ENCODE assay signal across 9 cellular contexts in genomic region chr1:16143566-16144324, GRCh38. TPM values are rescaled to one million over a fixed set of nuclear protein-coding genes. Genes with fewer than 3 reads are reported as not detected.
A peak's percentile ranks its signal among the peaks of the same experiment; 100 is the strongest.
DNase-seq lines count a peak whose midpoint lies in the region; ATAC-seq, FAIRE-seq and TF ChIP-seq lines count a peak whose summit lies in the region.
"Had no signal": no experiment of that assay in that cellular context is flagged by ENCODE, and none has a peak within 500 bp of the region (broad histone marks: within the 10 kb centered on the region; RNA-seq: fewer than 3 reads in every experiment).

No MANE protein-coding gene starts in this region.

- H3K36me3 ChIP-seq in bronchial epithelial cell (ENCODE audit: control insufficient read depth, insufficient read depth, low read length) (peaks cover 37% of the 10 kb centered on the region), mesendoderm (ENCODE audit: control insufficient read depth, insufficient read depth, low read length) (peaks cover 37% of the 10 kb centered on the region)

- H3K27ac ChIP-seq in mesendoderm (ENCODE audit: low read depth, low read length): peak overlapping the region; percentile 82

- H3K27me3 ChIP-seq in bronchial epithelial cell (ENCODE audit: control insufficient read depth, insufficient read depth, low read length) (no peaks in the 10 kb centered on the region), mesendoderm (ENCODE audit: insufficient read depth, low read length, poor library complexity) (no peaks in the 10 kb centered on the region)

- no peak overlapping the region for H3K4ac ChIP-seq in mesendoderm (ENCODE audit: low read depth, low read length)

- H3K56ac ChIP-seq in mesendoderm (ENCODE audit: low read length): peak overlapping the region; percentile 81

- ATAC-seq in Right ventricle myocardium inferior (peak; percentile 68), HG02885 (IDR thresholded peaks at IDR 0.05; ENCODE audit: poor library complexity, unreplicated experiment) (no peak), GM21390 (IDR thresholded peaks at IDR 0.05; ENCODE audit: unreplicated experiment) (no peak)

- H2BK15ac ChIP-seq in mesendoderm (replicated peaks; ENCODE audit: low read depth): no peak overlapping the region

- H3K4me3 ChIP-seq in bronchial epithelial cell (ENCODE audit: low read depth, low read length) (no peak overlapping the region), mesendoderm (ENCODE audit: low read length) (no peak overlapping the region)

- H2BK5ac ChIP-seq in mesendoderm (ENCODE audit: low read length): peak overlapping the region; percentile 20

- no peak overlapping the region for H4K5ac ChIP-seq in mesendoderm (ENCODE audit: low read length)

- DNase-seq in Right ventricle myocardium inferior (ENCODE audit: missing footprints): no peak
- DNase-seq in cardiac septum (ENCODE audit: low spot score): no peak
- DNase-seq in bronchial epithelial cell (ENCODE audit: low read depth): peak; percentile 80
- DNase-seq in mesendoderm: no peak
- DNase-seq in NCI-H524 treated with DMSO at 0.1 percent for 48 hours (lab: John Stamatoyannopoulos, UW): no peak
- DNase-seq in GM10266 (ENCODE audit: extremely low spot score): no peak
- DNase-seq: NCI-H1105 had no signal

- peaks cover 27% of the 10 kb centered on the region for H3K79me1 ChIP-seq in mesendoderm (ENCODE audit: low read length)

- intact Hi-C loops in Right ventricle myocardium inferior (cut with DNase I): loop anchor here (1.0 kb wide), 1 partner anchor 13 kb away; no protein-coding TSS in a partner anchor
- intact Hi-C loops in cardiac septum (cut with DNase I): loop anchor here (2.0 kb wide), 1 partner anchor 39 kb away; no protein-coding TSS in a partner anchor

- no peak overlapping the region for H2BK120ac ChIP-seq in mesendoderm (ENCODE audit: low read depth, low read length)

- peak overlapping the region; percentile 51 for H3K18ac ChIP-seq in mesendoderm (ENCODE audit: low read length)

- H3K4me1 ChIP-seq in mesendoderm (ENCODE audit: control insufficient read depth, low read depth, low read length): peaks cover 54% of the 10 kb centered on the region

- H3K9ac ChIP-seq in mesendoderm (ENCODE audit: low read length): no peak overlapping the region

- no peak overlapping the region for H2AK5ac ChIP-seq in mesendoderm (ENCODE audit: low read length)

- H3K79me2 ChIP-seq in mesendoderm (ENCODE audit: control insufficient read depth, insufficient read depth, low read length): peaks cover 99% of the 10 kb centered on the region

- peak overlapping the region; percentile 4 for H3K23ac ChIP-seq in mesendoderm (ENCODE audit: low read length)

- WGBS in mesendoderm (ENCODE audit: extremely low coverage, insufficient coverage, low lambda C conversion rate): no CpG with 5 or more reads among the region's 18 CpGs

- peak; percentile 32 for FAIRE-seq in bronchial epithelial cell (lab: Jason Lieb, UNC)

- H3K4me2 ChIP-seq in mesendoderm (ENCODE audit: low read length): no peak overlapping the region

- no peak overlapping the region for H4K8ac ChIP-seq in mesendoderm (ENCODE audit: low read depth, low read length)

- TF ChIP-seq CTCF in bronchial epithelial cell (IDR thresholded peaks at IDR 0.05; ENCODE audit: insufficient read depth, low read length, severe bottlenecking) (no peak), GM10266 (IDR thresholded peaks at IDR 0.05; ENCODE audit: control insufficient read depth, insufficient read depth, low read depth, missing control alignments) (no peak)

RNA-seq across cellular contexts. Expression of gene EPHA2, which starts 12.1 kb away (rescaled TPM):
- total RNA-seq in Right ventricle myocardium inferior (7.3 TPM), cardiac septum (26.1 TPM), bronchial epithelial cell (117 and 144 TPM in 2 replicates)
- polyA plus RNA-seq in mesendoderm (2013, experiment 1 of 2): 78.4 TPM
- 74.3 TPM for polyA plus RNA-seq in mesendoderm (2013, experiment 2 of 2)
